ENCODE assay signal across 11 cellular contexts in genomic region chr4:186132577-186133277, GRCh38. TPM values are rescaled to one million over a fixed set of nuclear protein-coding genes. Genes with fewer than 3 reads are reported as not detected.
DNase-seq lines count a peak whose midpoint lies in the region; ATAC-seq and TF ChIP-seq lines count a peak whose summit lies in the region.
"Had no signal": no experiment of that assay in that cellular context is flagged by ENCODE, and none has a peak within 500 bp of the region (broad histone marks: within the 10 kb centered on the region; RNA-seq: fewer than 3 reads in every experiment).

No MANE protein-coding gene starts in this region.

- POLR2A ChIA-PET in OCI-LY7 (lab: Charles Lee), result interaction anchor here (0.6 to 1.2 kb wide), 5 partner anchors 27 to 990 kb away, joined by 3 read pairs; no protein-coding TSS in a partner anchor

- H3K4me1 Mint-ChIP-seq in stimulated activated naive CD8-positive, alpha-beta T cell treated with anti-CD3 and anti-CD28 coated beads, Interleukin-15, amount 100 ng/mL, for 72 hours, result peaks cover 14% of the 10 kb centered on the region
- H3K4me1 Mint-ChIP-seq: naive B cell had no signal

- no peaks in the 10 kb centered on the region for H3K36me3 ChIP-seq in OCI-LY7 (ENCODE audit: insufficient read depth, low read length)
- H3K36me3 ChIP-seq: BLaER1 treated with 17β-estradiol and CSF1 and Interleukin-3, amounts not matched to agents 10 nM and 100 nM; SJCRH30 had no signal

- no peaks in the 10 kb centered on the region for H3K36me3 Mint-ChIP-seq in activated naive CD4-positive, alpha-beta T cell treated with anti-CD3 and anti-CD28 coated beads, Interleukin-2, amount 50 U/mL, for 72 hours
- H3K36me3 Mint-ChIP-seq: naive B cell had no signal

- no peaks in the 10 kb centered on the region for H3K9me3 Mint-ChIP-seq in activated naive CD4-positive, alpha-beta T cell treated with anti-CD3 and anti-CD28 coated beads, Interleukin-2, amount 50 U/mL, for 72 hours
- no peaks in the 10 kb centered on the region for H3K9me3 Mint-ChIP-seq in stimulated activated naive CD8-positive, alpha-beta T cell treated with anti-CD3 and anti-CD28 coated beads, Interleukin-15, amount 100 ng/mL, for 72 hours
- H3K9me3 Mint-ChIP-seq: naive B cell had no signal

- no peaks in the 10 kb centered on the region for H3K27me3 Mint-ChIP-seq in stimulated activated naive CD8-positive, alpha-beta T cell treated with anti-CD3 and anti-CD28 coated beads, Interleukin-15, amount 100 ng/mL, for 72 hours

- H4K20me1 ChIP-seq in OCI-LY7 (ENCODE audit: insufficient read depth, low read length), result no peaks in the 10 kb centered on the region
- H4K20me1 ChIP-seq: BLaER1 treated with 17β-estradiol and CSF1 and Interleukin-3, amounts not matched to agents 10 nM and 100 nM had no signal

- H2AFZ ChIP-seq in OCI-LY7 (ENCODE audit: low read length), result no peak overlapping the region

- no peaks in the 10 kb centered on the region for H3K9me2 ChIP-seq in OCI-LY7 (ENCODE audit: insufficient read depth, low read length)

- no peak overlapping the region for H3K4me3 Mint-ChIP-seq in stimulated activated naive CD8-positive, alpha-beta T cell treated with anti-CD3 and anti-CD28 coated beads, Interleukin-15, amount 100 ng/mL, for 72 hours
- H3K4me3 Mint-ChIP-seq: naive B cell had no signal

- intact Hi-C loops in OCI-LY7 (cut with micrococcal nuclease; ENCODE audit: unreplicated experiment), result loop anchor here (10.0 kb wide), 1 partner anchor 488 kb away; no protein-coding TSS in a partner anchor

- TF ChIP-seq CTCF in OCI-LY7 (conservative IDR thresholded peaks at IDR 0.05; ENCODE audit: low read length) (peak; percentile 65), fibroblast of pulmonary artery (IDR thresholded peaks at IDR 0.05; ENCODE audit: low read length, missing control alignments) (peak; percentile 36)

- no peak overlapping the region for H3K27ac ChIP-seq in OCI-LY7 (ENCODE audit: low read depth, low read length, poor library complexity, severe bottlenecking)
- H3K27ac ChIP-seq: BLaER1 treated with 17β-estradiol and CSF1 and Interleukin-3, amounts not matched to agents 10 nM and 100 nM; SJCRH30 had no signal

- BruUV-seq in OCI-LY7 (replicated peaks; lab: Mats Ljungman, UMichigan), result no TSS peak

- ATAC-seq in activated naive CD4-positive, alpha-beta T cell treated with anti-CD3 and anti-CD28 coated beads, Interleukin-2, amount 50 U/mL, for 72 hours, result peak; percentile 61 to 64
- peak; percentile 62 for ATAC-seq in stimulated activated naive CD8-positive, alpha-beta T cell treated with anti-CD3 and anti-CD28 coated beads, Interleukin-15, amount 100 ng/mL, for 72 hours
- ATAC-seq in HG03571 (IDR thresholded peaks at IDR 0.05; ENCODE audit: unreplicated experiment), result no peak
- no peak for ATAC-seq in HG03432 (IDR thresholded peaks at IDR 0.05; ENCODE audit: unreplicated experiment)

- no peaks in the 10 kb centered on the region for H3K4me1 ChIP-seq in OCI-LY7 (ENCODE audit: insufficient read depth, low read length, poor library complexity, severe bottlenecking)
- H3K4me1 ChIP-seq: SJCRH30 had no signal

- H3K27ac Mint-ChIP-seq in activated naive CD4-positive, alpha-beta T cell treated with anti-CD3 and anti-CD28 coated beads, Interleukin-2, amount 50 U/mL, for 72 hours, result no peak overlapping the region
- no peak overlapping the region for H3K27ac Mint-ChIP-seq in stimulated activated naive CD8-positive, alpha-beta T cell treated with anti-CD3 and anti-CD28 coated beads, Interleukin-15, amount 100 ng/mL, for 72 hours
- H3K27ac Mint-ChIP-seq: naive B cell had no signal

- no peak overlapping the region for H3K4me2 ChIP-seq in OCI-LY7 (ENCODE audit: low read length)

- CTCF ChIA-PET in OCI-LY7 (lab: Charles Lee; ENCODE audit: unreplicated experiment), result interaction anchor here (0.6 kb wide), 1 partner anchor 150 kb away, joined by 3 read pairs; no protein-coding TSS in a partner anchor

- no peak for DNase-seq in activated naive CD4-positive, alpha-beta T cell treated with anti-CD3 and anti-CD28 coated beads, Interleukin-2, amount 50 U/mL, for 72 hours (ENCODE audit: low spot score in 2 of 2)
- DNase-seq in activated naive CD4-positive, alpha-beta T cell treated with anti-CD3 and anti-CD28 coated beads, Interleukin-2, amount 50 U/mL, for 16 hours, result no peak
- DNase-seq in OCI-LY7 (ENCODE audit: low spot score), result peak; percentile 22
- peak; percentile 55 for DNase-seq in fibroblast of pulmonary artery (ENCODE audit: low read depth)
- DNase-seq in stimulated activated naive CD8-positive, alpha-beta T cell treated with anti-CD3 and anti-CD28 coated beads, Interleukin-15, amount 100 ng/mL, for 72 hours, result no peak
- DNase-seq in NCI-H2196 (lab: John Stamatoyannopoulos, UW; ENCODE audit: unreplicated experiment), result no peak
- DNase-seq: naive B cell had no signal

- H3K4me3 ChIP-seq in OCI-LY7 (ENCODE audit: low read depth, low read length, poor library complexity, severe bottlenecking) (no peak overlapping the region), fibroblast of pulmonary artery (replicated peaks; ENCODE audit: low read depth, low read length) (no peak overlapping the region)
- H3K4me3 ChIP-seq: BLaER1 treated with 17β-estradiol and CSF1 and Interleukin-3, amounts not matched to agents 10 nM and 100 nM; SJCRH30 had no signal

- H3K79me2 ChIP-seq in OCI-LY7 (ENCODE audit: insufficient read depth, low read depth, low read length), result no peaks in the 10 kb centered on the region

- H3K9me3 ChIP-seq in OCI-LY7 (ENCODE audit: low read length), result no peaks in the 10 kb centered on the region
- H3K9me3 ChIP-seq: BLaER1 treated with 17β-estradiol and CSF1 and Interleukin-3, amounts not matched to agents 10 nM and 100 nM; SJCRH30 had no signal

RNA-seq across cellular contexts. Expression of gene FAM149A, which starts 28.2 kb away (rescaled TPM):
- 1 to 10 TPM in 1 of 2 donors, under 1 TPM in 1; 0.97 to 5.1 TPM for total RNA-seq in activated naive CD4-positive, alpha-beta T cell treated with anti-CD3 and anti-CD28 coated beads, Interleukin-2, amount 50 U/mL, for 72 hours
- not detected in 2 replicates for total RNA-seq in OCI-LY7 (2014; rRNA removed; shearing (Covaris generic))
- total RNA-seq in OCI-LY7 (2022), result not detected in 2 replicates

RNA-seq across cellular contexts. Expression of gene CYP4V2, which starts 58.6 kb away (rescaled TPM):
- total RNA-seq in activated naive CD4-positive, alpha-beta T cell treated with anti-CD3 and anti-CD28 coated beads, Interleukin-2, amount 50 U/mL, for 72 hours, result 1 to 10 TPM in 1 of 2 donors, under 1 TPM in 1; 0.36 to 6.1 TPM
- total RNA-seq in OCI-LY7 (2014; rRNA removed; shearing (Covaris generic)), result 6.2 and 6.9 TPM in 2 replicates
- total RNA-seq in OCI-LY7 (2022), result 10.8 and 12.5 TPM in 2 replicates

Comparison
In these comparisons a context has a peak if more than half of its experiments do, and no peak if none do; other contexts are left out.
1. ATAC-seq: peak in activated naive CD4-positive, alpha-beta T cell treated with anti-CD3 and anti-CD28 coated beads, Interleukin-2, amount 50 U/mL, for 72 hours (2 of 2) and stimulated activated naive CD8-positive, alpha-beta T cell treated with anti-CD3 and anti-CD28 coated beads, Interleukin-15, amount 100 ng/mL, for 72 hours (single experiment); none in HG03571 (single experiment) and HG03432 (single experiment).
2. DNase-seq: peak in OCI-LY7 (single experiment) and fibroblast of pulmonary artery (single experiment); none in activated naive CD4-positive, alpha-beta T cell treated with anti-CD3 and anti-CD28 coated beads, Interleukin-2, amount 50 U/mL, for 72 hours (0 of 2), activated naive CD4-positive, alpha-beta T cell treated with anti-CD3 and anti-CD28 coated beads, Interleukin-2, amount 50 U/mL, for 16 hours (single experiment), stimulated activated naive CD8-positive, alpha-beta T cell treated with anti-CD3 and anti-CD28 coated beads, Interleukin-15, amount 100 ng/mL, for 72 hours (0 of 2) and NCI-H2196 (single experiment).